In the genomic region with DNA sequence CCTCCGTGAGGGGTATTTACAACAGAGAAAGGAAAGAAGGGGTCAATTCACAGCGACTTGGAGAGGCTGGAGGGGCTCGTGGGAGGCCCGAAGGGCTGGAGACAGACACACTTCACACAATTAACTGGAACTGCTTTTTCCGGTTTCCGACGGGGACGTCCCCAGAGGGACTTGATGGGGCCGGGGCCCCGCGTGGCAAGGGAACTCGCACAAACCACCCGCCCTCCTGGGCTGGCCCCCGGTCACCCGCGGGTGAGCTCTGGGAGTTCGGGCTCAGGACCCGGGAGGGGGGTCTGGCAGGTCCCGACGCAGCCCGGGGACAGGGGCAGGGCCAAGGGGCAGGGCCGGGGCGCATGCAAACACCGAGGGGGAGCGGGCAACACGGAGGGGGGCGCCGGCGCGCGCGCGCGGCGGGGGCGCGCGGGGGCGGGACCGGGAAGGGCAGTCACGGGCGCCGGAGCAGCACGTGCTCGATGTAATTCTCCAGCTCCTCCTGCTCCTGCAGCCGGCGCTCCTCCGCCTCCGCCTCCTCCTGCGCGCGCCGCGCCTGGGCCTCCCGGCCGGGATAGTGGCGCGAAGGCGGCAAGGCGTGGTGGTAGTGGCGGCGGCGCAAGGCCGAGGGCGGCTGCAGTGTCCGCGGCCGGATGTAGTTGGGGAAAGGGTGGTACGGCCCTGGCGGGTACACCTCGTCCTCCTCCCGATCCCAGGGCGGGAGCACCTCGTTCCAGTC, we compare ENCODE assay signal across 9 cellular contexts. TPM values are rescaled to one million over a fixed set of nuclear protein-coding genes. Genes with fewer than 3 reads are reported as not detected.
DNase-seq lines count a peak whose midpoint lies in the region; ATAC-seq and TF ChIP-seq lines count a peak whose summit lies in the region.
"Had no signal": no experiment of that assay in that cellular context is flagged by ENCODE, and none has a peak within 500 bp of the region (broad histone marks: within the 10 kb centered on the region; RNA-seq: fewer than 3 reads in every experiment).

No MANE protein-coding gene starts in this region.

- peak overlapping the region in 3 of 4 donors; percentile 3 to 44 (median 31) for H3K4me3 ChIP-seq in transverse colon
- peak overlapping the region in 1 of 2 donors; percentile 2 for H3K4me3 ChIP-seq in aorta (ENCODE audit: low read length in 2 of 2)

- H3K9me3 ChIP-seq in transverse colon (no peaks in the 10 kb centered on the region), aorta (ENCODE audit: control insufficient read depth, low read length) (no peaks in the 10 kb centered on the region)

- in situ Hi-C loops in transverse colon (cut with MboI; ENCODE audit: low pct_ligation_motif_present in 1 of 4, low pct_unique_long_range_greater_than_20kb in 1 of 4, low sequenced_read_pairs in 3 of 4), result no loop called here

- intact Hi-C loops in transverse colon (cut with DNase I; ENCODE audit: low total_unique reads), result no loop called here
- intact Hi-C loops in aorta (cut with DNase I), result loop anchor here in 1 of 2 donors (10.0 kb wide), 1 partner anchor 268 kb away; a partner anchor contains a TSS

- 11 to 19% methylated on average over 4 to 15 of the region's 74 CpGs for WGBS in transverse colon (ENCODE audit: low coverage in 1 of 2), 2 donors
- 5 to 11% methylated on average over 28 to 74 of the region's 74 CpGs for WGBS in aorta, 2 donors

- TF ChIP-seq EP300 in transverse colon (IDR thresholded peaks at IDR 0.05; ENCODE audit: low read depth), result no peak

- H3K27me3 ChIP-seq in transverse colon (peaks cover 65% of the 10 kb centered on the region), aorta (ENCODE audit: control insufficient read depth in 1 of 2, insufficient read depth in 2 of 2, low read length in 1 of 2) (peaks cover 0 to 11% of the 10 kb centered on the region in 2 donors)

- peak; percentile 25 for TF ChIP-seq POLR2A in GM19099 (IDR thresholded peaks at IDR 0.05; ENCODE audit: extremely low read depth, insufficient read length, low read depth)
- TF ChIP-seq POLR2A in transverse colon (IDR thresholded peaks at IDR 0.05), result no peak

- H3K36me3 ChIP-seq in transverse colon (peaks cover 0 to 6% (median 1%) of the 10 kb centered on the region in 4 donors), aorta (ENCODE audit: control insufficient read depth in 1 of 2, insufficient read depth in 2 of 2, low read length in 1 of 2) (peaks cover 2% of the 10 kb centered on the region in 2 donors)

- DNase-seq in AG20443 (ENCODE audit: low spot score), result peak; percentile 69
- peak; percentile 54 for DNase-seq in NCI-H526 treated with DMSO at 0.1 percent for 48 hours (lab: John Stamatoyannopoulos, UW)
- DNase-seq in astrocyte of the hippocampus (ENCODE audit: low read depth, low spot score), result peak; percentile 70
- peak; percentile 62 for DNase-seq in iris pigment epithelial cell (ENCODE audit: low read depth)
- DNase-seq in transverse colon, result peak; percentile 57
- DNase-seq in aorta, result no peak
- DNase-seq in inferior parietal cortex (ENCODE audit: extremely low spot score), result no peak

- TF ChIP-seq CTCF in transverse colon (IDR thresholded peaks at IDR 0.05), result no peak

- peak overlapping the region in 1 of 4 donors; percentile 31 for H3K27ac ChIP-seq in transverse colon
- no peak overlapping the region for H3K27ac ChIP-seq in aorta (ENCODE audit: low read depth in 1 of 2, low read length in 2 of 2)
- H3K27ac ChIP-seq: KMS-11 had no signal

- H3K4me1 ChIP-seq in transverse colon (peaks cover 27 to 41% (median 34%) of the 10 kb centered on the region in 4 donors), aorta (ENCODE audit: control insufficient read depth in 1 of 2, insufficient read depth in 2 of 2, low read length in 2 of 2) (no peaks in the 10 kb centered on the region)

- ATAC-seq in aorta (ENCODE audit: low FRiP score), result no peak

RNA-seq across cellular contexts. Expression of a gene that starts 2.7 kb away (rescaled TPM):
- total RNA-seq in transverse colon (under 1 TPM in 1 of 4 donors, not detected in 3; 0.95 TPM), aorta (not detected)
- not detected for polyA plus RNA-seq in aorta

RNA-seq across cellular contexts. Expression of a gene that starts 8.4 kb away (rescaled TPM):
- total RNA-seq in transverse colon (10 to 100 TPM; 18.3 to 87.3 (median 54.0) TPM), aorta (10 to 100 TPM; 21.3 to 26.9 TPM)
- 10 to 100 TPM; 16.8 to 51.2 TPM for polyA plus RNA-seq in aorta

RNA-seq across cellular contexts. Expression of a gene that starts 17.4 kb away (rescaled TPM):
- not detected for total RNA-seq in transverse colon
- not detected for total RNA-seq in aorta
- not detected for polyA plus RNA-seq in aorta

RNA-seq across cellular contexts. Expression of a gene that starts 35.8 kb away (rescaled TPM):
- 10 to 100 TPM in 1 of 4 donors, 1 to 10 TPM in 3; 1.3 to 26.2 (median 5.5) TPM for total RNA-seq in transverse colon
- total RNA-seq in aorta, result 100 to 1,000 TPM in 1 of 2 donors, 10 to 100 TPM in 1; 57.1 to 693 TPM
- polyA plus RNA-seq in aorta, result 100 to 1,000 TPM in 1 of 2 donors, 10 to 100 TPM in 1; 71.5 to 137 TPM

RNA-seq across cellular contexts. Expression of a gene that starts 38.1 kb away (rescaled TPM):
- total RNA-seq in transverse colon (10 to 100 TPM; 31.7 to 56.9 (median 44.3) TPM), aorta (not detected)
- 1 to 10 TPM in 1 of 2 donors, not detected in 1; 5.4 TPM for polyA plus RNA-seq in aorta

Comparison
In these comparisons a context has a peak if more than half of its experiments do, and no peak if none do; other contexts are left out.
1. DNase-seq: peak in AG20443 (single experiment), NCI-H526 treated with DMSO at 0.1 percent for 48 hours (single experiment), astrocyte of the hippocampus (single experiment), iris pigment epithelial cell (single experiment) and transverse colon (single experiment); none in aorta (0 of 2) and inferior parietal cortex (single experiment).